ENCODE assay signal across 1 cellular context in genomic region chr1:58966917-58967733, GRCh38.
TF ChIP-seq lines count a peak whose summit lies in the region.

No MANE protein-coding gene starts in this region.

TF ChIP-seq in H1, 55 proteins besides CTCF, POLR2A, EP300 and RAD21:
- TF ChIP-seq SAP30 (IDR thresholded peaks at IDR 0.05; ENCODE audit: insufficient read depth, insufficient replicate concordance, low read length): no peak
TF ChIP-seq in H1: peak in this region for 0.
